1 cellular context compared by ENCODE assay signal in the genomic region with DNA sequence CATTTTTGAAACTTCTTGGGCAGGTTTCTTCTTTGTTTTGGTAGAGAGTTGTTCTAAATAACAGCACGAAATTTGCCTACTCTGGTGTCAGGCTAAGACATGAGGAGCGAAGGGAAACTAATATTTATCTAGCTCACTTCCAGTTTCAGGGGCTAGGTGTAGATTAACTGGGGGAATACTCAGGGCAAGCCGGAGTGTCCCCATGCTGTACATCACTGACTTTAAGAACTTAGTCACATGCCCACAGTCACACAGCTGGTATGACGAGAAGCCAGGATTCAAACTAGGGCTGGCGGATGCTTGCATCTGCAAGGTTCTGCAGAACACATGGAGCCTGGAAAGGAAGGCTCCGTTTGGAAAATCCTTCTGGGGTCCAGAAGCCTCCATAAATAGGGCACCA.
TF ChIP-seq lines count a peak whose summit lies in the region.

No MANE protein-coding gene starts in this region.

TF ChIP-seq in HepG2, 621 proteins besides CTCF, POLR2A, EP300 and RAD21 (continued from another document):
- TF ChIP-seq, protein P1, sequence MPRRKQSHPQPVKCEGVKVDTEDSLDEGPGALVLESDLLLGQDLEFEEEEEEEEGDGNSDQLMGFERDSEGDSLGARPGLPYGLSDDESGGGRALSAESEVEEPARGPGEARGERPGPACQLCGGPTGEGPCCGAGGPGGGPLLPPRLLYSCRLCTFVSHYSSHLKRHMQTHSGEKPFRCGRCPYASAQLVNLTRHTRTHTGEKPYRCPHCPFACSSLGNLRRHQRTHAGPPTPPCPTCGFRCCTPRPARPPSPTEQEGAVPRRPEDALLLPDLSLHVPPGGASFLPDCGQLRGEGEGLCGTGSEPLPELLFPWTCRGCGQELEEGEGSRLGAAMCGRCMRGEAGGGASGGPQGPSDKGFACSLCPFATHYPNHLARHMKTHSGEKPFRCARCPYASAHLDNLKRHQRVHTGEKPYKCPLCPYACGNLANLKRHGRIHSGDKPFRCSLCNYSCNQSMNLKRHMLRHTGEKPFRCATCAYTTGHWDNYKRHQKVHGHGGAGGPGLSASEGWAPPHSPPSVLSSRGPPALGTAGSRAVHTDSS (CRISPR knock-in tag; conservative IDR thresholded peaks at IDR 0.05), result no peak
- TF ChIP-seq, protein P2, sequence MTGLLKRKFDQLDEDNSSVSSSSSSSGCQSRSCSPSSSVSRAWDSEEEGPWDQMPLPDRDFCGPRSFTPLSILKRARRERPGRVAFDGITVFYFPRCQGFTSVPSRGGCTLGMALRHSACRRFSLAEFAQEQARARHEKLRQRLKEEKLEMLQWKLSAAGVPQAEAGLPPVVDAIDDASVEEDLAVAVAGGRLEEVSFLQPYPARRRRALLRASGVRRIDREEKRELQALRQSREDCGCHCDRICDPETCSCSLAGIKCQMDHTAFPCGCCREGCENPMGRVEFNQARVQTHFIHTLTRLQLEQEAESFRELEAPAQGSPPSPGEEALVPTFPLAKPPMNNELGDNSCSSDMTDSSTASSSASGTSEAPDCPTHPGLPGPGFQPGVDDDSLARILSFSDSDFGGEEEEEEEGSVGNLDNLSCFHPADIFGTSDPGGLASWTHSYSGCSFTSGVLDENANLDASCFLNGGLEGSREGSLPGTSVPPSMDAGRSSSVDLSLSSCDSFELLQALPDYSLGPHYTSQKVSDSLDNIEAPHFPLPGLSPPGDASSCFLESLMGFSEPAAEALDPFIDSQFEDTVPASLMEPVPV (CRISPR knock-in tag; IDR thresholded peaks at IDR 0.05), result no peak
- TF ChIP-seq CBX1 (IDR thresholded peaks at IDR 0.05; ENCODE audit: low read depth), result no peak
